In genomic region chr7:91424372-91424771, GRCh38 we compare ENCODE assay signal across 17 cellular contexts.
DNase-seq lines count a peak whose midpoint lies in the region; ATAC-seq and TF ChIP-seq lines count a peak whose summit lies in the region.
"Had no signal": no experiment of that assay in that cellular context is flagged by ENCODE, and none has a peak within 500 bp of the region (broad histone marks: within the 10 kb centered on the region; RNA-seq: fewer than 3 reads in every experiment).

No MANE protein-coding gene starts in this region.

- H3K4me3 ChIP-seq in SK-N-SH (ENCODE audit: low read depth in 2 of 2, low read length in 1 of 2): no peak overlapping the region
- H3K4me3 ChIP-seq: BLaER1, left lung had no signal

- intact Hi-C loops in Right ventricle myocardium inferior (cut with DNase I): no loop called here

- no peak for TF ChIP-seq EP300 in SK-N-SH (IDR thresholded peaks at IDR 0.05; ENCODE audit: borderline replicate concordance in 1 of 2, low read depth in 1 of 2, low read length in 1 of 2)

- no peak for TF ChIP-seq CTCF in SK-N-SH (IDR thresholded peaks at IDR 0.05)

- peaks cover 0 to 6% of the 10 kb centered on the region in 2 experiments; a peak in 1 of 4 replicates for H3K4me1 ChIP-seq in SK-N-SH (ENCODE audit: control insufficient read depth in 1 of 2, insufficient read depth in 2 of 2, low read depth in 1 of 2, low read length in 1 of 2)
- H3K4me1 ChIP-seq: BLaER1, left lung had no signal

- no peaks in the 10 kb centered on the region for H3K27me3 ChIP-seq in SK-N-SH (ENCODE audit: insufficient read depth)
- H3K27me3 ChIP-seq: BLaER1, left lung had no signal

- DNase-seq in DMS 273 treated with DMSO at 0.1 percent for 48 hours (lab: John Stamatoyannopoulos, UW) (peak; percentile 96), NCI-H1092 (lab: John Stamatoyannopoulos, UW) (peak; percentile 46), SK-N-SH (peak; percentile 47), left kidney (ENCODE audit: low read depth, low spot score) (peak; percentile 21), cerebellar nuclear complex (lab: John Stamatoyannopoulos, UW) (no peak), Right ventricle myocardium inferior (ENCODE audit: missing footprints) (no peak)
- DNase-seq in stimulated activated naive CD4-positive, alpha-beta T cell treated with Interleukin-2 at 50 U/mL for 16 hours (lab: John Stamatoyannopoulos, UW): no peak
- DNase-seq: DND-41; GOT3; KG1; left lung; naive B cell; NCI-H187; OCI-M1; stimulated activated naive CD8-positive, alpha-beta T cell treated with anti-CD3 and anti-CD28 coated beads, Interleukin-15, amount 100 ng/mL, for 72 hours had no signal

- TF ChIP-seq RAD21 in SK-N-SH (IDR thresholded peaks at IDR 0.05; ENCODE audit: low read length): peak; percentile 54

- H3K27ac ChIP-seq in SK-N-SH (ENCODE audit: low read depth in 2 of 2, low read length in 1 of 2): no peak overlapping the region
- H3K27ac ChIP-seq: BLaER1, left lung had no signal

- no peak overlapping the region for H2AFZ ChIP-seq in SK-N-SH (ENCODE audit: low read depth)

- 24% methylated on average over 1 of the region's 1 CpG for WGBS in SK-N-SH (ENCODE audit: low lambda C conversion rate)

- CTCF ChIA-PET in SK-N-SH (lab: Yijun Ruan, JAX): interaction anchor here (0.9 to 2.1 kb wide), 6 partner anchors 10 to 358 kb away, joined by 3 to 8 read pairs (median 6); no protein-coding TSS in a partner anchor

- H3K79me2 ChIP-seq in SK-N-SH (ENCODE audit: insufficient read depth): no peaks in the 10 kb centered on the region

- ATAC-seq in GM21737 (IDR thresholded peaks at IDR 0.05; ENCODE audit: unreplicated experiment): no peak
- no peak for ATAC-seq in Right ventricle myocardium inferior
- ATAC-seq: left lung; stimulated activated naive CD8-positive, alpha-beta T cell treated with anti-CD3 and anti-CD28 coated beads, Interleukin-15, amount 100 ng/mL, for 72 hours had no signal

- no peak overlapping the region for H3K9ac ChIP-seq in SK-N-SH
- H3K9ac ChIP-seq: BLaER1 had no signal

- no peak overlapping the region for H3K4me2 ChIP-seq in SK-N-SH
- H3K4me2 ChIP-seq: BLaER1 had no signal

- no peaks in the 10 kb centered on the region for H3K36me3 ChIP-seq in SK-N-SH (replicated peaks in 1 of 2; ENCODE audit: control insufficient read depth in 1 of 2, insufficient read depth in 2 of 2, low read length in 1 of 2)
- H3K36me3 ChIP-seq: BLaER1, left lung had no signal

- H3K9me2 ChIP-seq in SK-N-SH: no peaks in the 10 kb centered on the region

- no peaks in the 10 kb centered on the region for H3K9me3 ChIP-seq in SK-N-SH
- H3K9me3 ChIP-seq: BLaER1, left lung had no signal

- POLR2A ChIA-PET in SK-N-SH (lab: Yijun Ruan, JAX): no interaction called here

- no peaks in the 10 kb centered on the region for H4K20me1 ChIP-seq in SK-N-SH (ENCODE audit: insufficient read depth)
- H4K20me1 ChIP-seq: BLaER1 had no signal

- H3F3A ChIP-seq in SK-N-SH (replicated peaks; ENCODE audit: insufficient read depth): no peaks in the 10 kb centered on the region

TF ChIP-seq in SK-N-SH, 30 proteins besides CTCF, POLR2A, EP300 and RAD21:
- TF ChIP-seq PBX3 (IDR thresholded peaks at IDR 0.05): no peak
- TF ChIP-seq YY1 (IDR thresholded peaks at IDR 0.05; ENCODE audit: low read depth): no peak
- TF ChIP-seq SMC3 (IDR thresholded peaks at IDR 0.05; ENCODE audit: low read depth, low read length): no peak
- TF ChIP-seq ZBTB33 (IDR thresholded peaks at IDR 0.05; ENCODE audit: borderline replicate concordance, low read depth): no peak
- no peak for TF ChIP-seq TAF1 (IDR thresholded peaks at IDR 0.05; ENCODE audit: borderline replicate concordance, low read depth, low read length)
- 0 out of 2 replicates have a peak, but pooled peaks have one; percentile 18 for TF ChIP-seq RCOR1 (IDR thresholded peaks at IDR 0.05; ENCODE audit: low read length)
- no peak for TF ChIP-seq JUND (IDR thresholded peaks at IDR 0.05)
- no peak for TF ChIP-seq REST (IDR thresholded peaks at IDR 0.05; ENCODE audit: low read depth, low read length)
- TF ChIP-seq, protein P1, sequence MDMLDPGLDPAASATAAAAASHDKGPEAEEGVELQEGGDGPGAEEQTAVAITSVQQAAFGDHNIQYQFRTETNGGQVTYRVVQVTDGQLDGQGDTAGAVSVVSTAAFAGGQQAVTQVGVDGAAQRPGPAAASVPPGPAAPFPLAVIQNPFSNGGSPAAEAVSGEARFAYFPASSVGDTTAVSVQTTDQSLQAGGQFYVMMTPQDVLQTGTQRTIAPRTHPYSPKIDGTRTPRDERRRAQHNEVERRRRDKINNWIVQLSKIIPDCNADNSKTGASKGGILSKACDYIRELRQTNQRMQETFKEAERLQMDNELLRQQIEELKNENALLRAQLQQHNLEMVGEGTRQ (IDR thresholded peaks at IDR 0.05; ENCODE audit: borderline replicate concordance, low read depth, low read length): no peak

Comparison
In these comparisons a context has a peak if more than half of its experiments do, and no peak if none do; other contexts are left out.
1. DNase-seq: peak in DMS 273 treated with DMSO at 0.1 percent for 48 hours (single experiment), NCI-H1092 (single experiment), SK-N-SH (single experiment) and left kidney (single experiment); none in cerebellar nuclear complex (0 of 2), Right ventricle myocardium inferior (single experiment) and stimulated activated naive CD4-positive, alpha-beta T cell treated with Interleukin-2 at 50 U/mL for 16 hours (single experiment).